ENCODE assay signal across 29 cellular contexts in genomic region chr5:125220284-125220683, GRCh38.
"Had no signal": no experiment of that assay in that cellular context is flagged by ENCODE, and none has a peak within 500 bp of the region (broad histone marks: within the 10 kb centered on the region; RNA-seq: fewer than 3 reads in every experiment).

No MANE protein-coding gene starts in this region.

- H3K27me3 ChIP-seq: left lung, pancreas, stomach, testis, thyroid gland, transverse colon, upper lobe of left lung, vagina had no signal

- DNase-seq: hypothalamus; immature natural killer cell; kidney; left colon; left lung; lower lobe of right lung; mammary epithelial cell; mesenchymal stem cell; naive B cell; nucleus accumbens; pancreas; posterior cingulate gyrus; retina; right cardiac atrium; stimulated activated CD4-positive, alpha-beta T cell treated with anti-CD3 and anti-CD28 coated beads, Interleukin-12 subunit alpha, Interleukin-12 subunit beta, amount 100 ng/mL, for 4 hours; stimulated activated CD4-positive, alpha-beta T cell treated with anti-CD3 and anti-CD28 coated beads, Interleukin-4, amount 100 ng/mL, for 24 hours; stimulated activated naive CD4-positive, alpha-beta T cell; stomach; testis; thyroid gland; transverse colon; upper lobe of left lung had no signal

- H3K36me3 Mint-ChIP-seq: immature natural killer cell; stimulated activated effector memory CD8-positive, alpha-beta T cell treated with anti-CD3 and anti-CD28 coated beads, Interleukin-12 subunit alpha, Interleukin-12 subunit beta, amount 100 ng/mL, for 72 hours had no signal

- ATAC-seq: left colon; left lung; lower lobe of right lung; pancreas; right cardiac atrium; sciatic nerve; stimulated activated effector memory CD8-positive, alpha-beta T cell treated with anti-CD3 and anti-CD28 coated beads, Interleukin-12 subunit alpha, Interleukin-12 subunit beta, amount 100 ng/mL, for 72 hours had no signal

- H3K27ac ChIP-seq: left lung, lower lobe of right lung, pancreas, prostate gland, skin epidermis, stomach, testis, thyroid gland, transverse colon, upper lobe of left lung, vagina had no signal

- H3K9me3 ChIP-seq: lower lobe of right lung, pancreas, prostate gland, stomach, testis, thyroid gland, transverse colon, upper lobe of left lung, vagina had no signal

- H3K36me3 ChIP-seq: left lung, lower lobe of right lung, pancreas, prostate gland, stomach, thyroid gland, transverse colon, upper lobe of left lung, vagina had no signal

- H3K4me3 ChIP-seq: left lung, lower lobe of right lung, pancreas, prostate gland, skin epidermis, stomach, testis, thyroid gland, transverse colon, upper lobe of left lung, vagina had no signal

- H3K9me3 Mint-ChIP-seq: immature natural killer cell had no signal

- H3K4me1 ChIP-seq: left lung, lower lobe of right lung, pancreas, prostate gland, stomach, testis, thyroid gland, transverse colon, upper lobe of left lung, vagina had no signal

- H3K4me1 Mint-ChIP-seq: immature natural killer cell; naive B cell; nephron; stimulated activated effector memory CD8-positive, alpha-beta T cell treated with anti-CD3 and anti-CD28 coated beads, Interleukin-12 subunit alpha, Interleukin-12 subunit beta, amount 100 ng/mL, for 72 hours had no signal

- H3K4me3 Mint-ChIP-seq: immature natural killer cell; naive B cell; nephron; neural crest cell; stimulated activated effector memory CD8-positive, alpha-beta T cell treated with anti-CD3 and anti-CD28 coated beads, Interleukin-12 subunit alpha, Interleukin-12 subunit beta, amount 100 ng/mL, for 72 hours had no signal

- H3K27ac Mint-ChIP-seq: immature natural killer cell; naive B cell; nephron; stimulated activated effector memory CD8-positive, alpha-beta T cell treated with anti-CD3 and anti-CD28 coated beads, Interleukin-12 subunit alpha, Interleukin-12 subunit beta, amount 100 ng/mL, for 72 hours had no signal
